In genomic region chr10:91006752-91007346, GRCh38 we compare ENCODE assay signal across 8 cellular contexts.
DNase-seq lines count a peak whose midpoint lies in the region; ATAC-seq and TF ChIP-seq lines count a peak whose summit lies in the region.

No MANE protein-coding gene starts in this region.

- DNase-seq in GM06990 (ENCODE audit: extremely low read depth, insufficient read length) (peak; percentile 77), COLO829 (ENCODE audit: low spot score) (no peak), stomach (no peak), SKM-1 treated with dmso at 0.1 percent for 144 hours (lab: John Stamatoyannopoulos, UW; ENCODE audit: unreplicated experiment) (no peak), glutamatergic neuron (no peak)
- no peak for DNase-seq in effector memory CD4-positive, alpha-beta T cell

- intact Hi-C loops in stomach (cut with DNase I; ENCODE audit: low total_unique reads), result loop anchor here (10.0 kb wide), 1 partner anchor 248 kb away; no protein-coding TSS in a partner anchor

- H3K9me3 ChIP-seq in effector memory CD4-positive, alpha-beta T cell (ENCODE audit: control insufficient read depth, low read length), result no peaks in the 10 kb centered on the region
- no peaks in the 10 kb centered on the region for H3K9me3 ChIP-seq in stomach

- H3K9me3 Mint-ChIP-seq in glutamatergic neuron (ENCODE audit: unreplicated experiment), result peaks cover 6% of the 10 kb centered on the region

- no peak overlapping the region for H3K4me3 Mint-ChIP-seq in glutamatergic neuron (ENCODE audit: unreplicated experiment)

- TF ChIP-seq EP300 in stomach (IDR thresholded peaks at IDR 0.05), result no peak

- no peaks in the 10 kb centered on the region for H3K36me3 ChIP-seq in GM06990 (ENCODE audit: control insufficient read depth, insufficient read depth, low read length)
- no peaks in the 10 kb centered on the region for H3K36me3 ChIP-seq in effector memory CD4-positive, alpha-beta T cell (ENCODE audit: control insufficient read depth, insufficient read depth, low read length)
- no peaks in the 10 kb centered on the region for H3K36me3 ChIP-seq in stomach

- H3K27ac Mint-ChIP-seq in glutamatergic neuron (ENCODE audit: unreplicated experiment), result no peak overlapping the region

- H3K36me3 Mint-ChIP-seq in glutamatergic neuron (ENCODE audit: unreplicated experiment), result no peaks in the 10 kb centered on the region

- H3K4me3 ChIP-seq in GM06990 (replicated peaks; ENCODE audit: low read depth, low read length) (no peak overlapping the region), stomach (no peak overlapping the region)
- H3K4me3 ChIP-seq in effector memory CD4-positive, alpha-beta T cell (ENCODE audit: insufficient read depth, low read depth, low read length, poor library complexity, severe bottlenecking), result no peak overlapping the region

- ATAC-seq in GM19372 (IDR thresholded peaks at IDR 0.05; ENCODE audit: low read depth, unreplicated experiment), result peak; percentile 92
- peak; percentile 87 for ATAC-seq in HG03196 (IDR thresholded peaks at IDR 0.05; ENCODE audit: unreplicated experiment)

- H3K27me3 ChIP-seq in GM06990 (replicated peaks; ENCODE audit: control insufficient read depth, insufficient read depth, low read length) (no peaks in the 10 kb centered on the region), stomach (no peaks in the 10 kb centered on the region)
- no peaks in the 10 kb centered on the region for H3K27me3 ChIP-seq in effector memory CD4-positive, alpha-beta T cell (replicated peaks; ENCODE audit: control insufficient read depth, insufficient read depth, low read length, poor library complexity, severe bottlenecking)

- H3K4me1 ChIP-seq in effector memory CD4-positive, alpha-beta T cell (ENCODE audit: control insufficient read depth, insufficient read depth, low read length, poor library complexity, severe bottlenecking), result peaks cover 8% of the 10 kb centered on the region
- H3K4me1 ChIP-seq in stomach, result no peaks in the 10 kb centered on the region

- H3K4me1 Mint-ChIP-seq in glutamatergic neuron (ENCODE audit: low read depth, unreplicated experiment), result peaks cover 9% of the 10 kb centered on the region

- H3K27me3 Mint-ChIP-seq in glutamatergic neuron (ENCODE audit: unreplicated experiment), result no peaks in the 10 kb centered on the region

- no peak for TF ChIP-seq POLR2A in stomach (IDR thresholded peaks at IDR 0.05)

- peak overlapping the region; percentile 4 for H3K27ac ChIP-seq in effector memory CD4-positive, alpha-beta T cell (ENCODE audit: insufficient read depth, low read length, poor library complexity, severe bottlenecking)
- H3K27ac ChIP-seq in stomach, result peak overlapping the region in 2 of 5 donors; percentile 0 to 20

- TF ChIP-seq CTCF in GM06990 (IDR thresholded peaks at IDR 0.05; ENCODE audit: insufficient read depth, low read length, poor library complexity, severe bottlenecking) (no peak), stomach (IDR thresholded peaks at IDR 0.05) (no peak), glutamatergic neuron (IDR thresholded peaks at IDR 0.05; ENCODE audit: partially characterized antibody, unreplicated experiment) (no peak)

- 67 to 83% (median 79%) methylated on average over 1 of the region's 1 CpG for WGBS in stomach, 5 donors
